ENCODE assay signal across 11 cellular contexts in the genomic region with DNA sequence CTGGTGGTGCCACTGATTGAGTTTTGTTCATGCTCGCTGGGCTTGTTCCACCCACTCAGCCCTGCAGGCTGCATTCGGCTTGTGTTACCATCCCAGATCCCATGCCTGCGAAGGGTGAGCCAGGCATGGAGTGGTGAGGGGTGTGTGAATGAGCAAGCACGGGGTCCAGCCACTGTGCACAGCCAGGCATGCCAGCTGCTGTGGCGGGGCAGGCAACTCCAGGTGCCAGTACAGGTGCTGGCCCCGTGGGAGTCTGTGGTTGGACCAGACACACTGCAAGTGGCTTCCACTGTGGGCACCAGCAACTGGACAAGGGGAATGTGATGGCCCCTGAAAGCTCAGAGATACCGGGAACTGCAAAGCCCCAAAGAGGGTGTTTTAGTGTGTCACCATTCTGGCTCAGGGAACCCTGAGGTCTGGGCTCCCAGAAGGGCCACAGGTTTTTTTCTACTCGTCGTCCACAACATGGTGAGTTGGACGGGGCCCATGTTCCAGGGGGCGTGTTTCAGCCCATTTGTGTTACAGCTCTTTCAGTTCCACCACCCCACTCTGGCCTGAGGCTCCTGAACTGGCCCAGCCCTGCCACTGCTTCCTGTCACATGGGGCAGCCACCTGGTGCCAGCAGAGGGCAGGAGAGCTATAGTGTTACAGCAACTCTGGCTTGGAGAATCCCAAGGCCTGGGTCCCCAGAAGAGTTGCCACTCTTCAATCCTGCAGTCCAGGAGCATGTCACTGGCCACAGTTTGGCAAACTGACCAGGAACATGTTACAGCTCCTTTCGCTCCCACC.
A peak's percentile ranks its signal among the peaks of the same experiment; 100 is the strongest.
DNase-seq lines count a peak whose midpoint lies in the region; ATAC-seq and TF ChIP-seq lines count a peak whose summit lies in the region.
"Had no signal": no experiment of that assay in that cellular context is flagged by ENCODE, and none has a peak within 500 bp of the region (broad histone marks: within the 10 kb centered on the region; RNA-seq: fewer than 3 reads in every experiment).

No MANE protein-coding gene starts in this region.

- no peaks in the 10 kb centered on the region for H3K4me1 ChIP-seq in ovary (ENCODE audit: insufficient read depth)
- H3K4me1 ChIP-seq: tibial nerve had no signal

- H3K9me3 Mint-ChIP-seq in activated T-helper 2 cell treated with anti-CD3 and anti-CD28 coated beads, Interferon-gamma antibody, Interleukin-2, Interleukin-4, amounts not matched to agents 10 μg/mL and 5 μg/mL and 100 μg/mL, durations not matched to agents 14 hours and 24 hours and 36 hours: no peaks in the 10 kb centered on the region

- no peaks in the 10 kb centered on the region for H3K36me3 Mint-ChIP-seq in activated T-helper 2 cell treated with anti-CD3 and anti-CD28 coated beads, Interferon-gamma antibody, Interleukin-2, Interleukin-4, amounts not matched to agents 10 μg/mL and 5 μg/mL and 100 μg/mL, durations not matched to agents 14 hours and 24 hours and 36 hours (ENCODE audit: low read depth)

- no peak for TF ChIP-seq POLR2A in ovary (IDR thresholded peaks at IDR 0.05)

- H3K36me3 ChIP-seq in GM06990 (ENCODE audit: control insufficient read depth, insufficient read depth, low read length) (no peaks in the 10 kb centered on the region), ovary (no peaks in the 10 kb centered on the region)
- H3K36me3 ChIP-seq: tibial nerve had no signal

- intact Hi-C loops in activated T-helper 2 cell treated with anti-CD3 and anti-CD28 coated beads, Interferon-gamma antibody, Interleukin-2, Interleukin-4, amounts not matched to agents 10 μg/mL and 5 μg/mL and 100 μg/mL, durations not matched to agents 14 hours and 24 hours and 36 hours (cut with micrococcal nuclease): no loop called here
- intact Hi-C loops in ovary (cut with DNase I): no loop called here

- no peaks in the 10 kb centered on the region for H3K27me3 Mint-ChIP-seq in activated T-helper 2 cell treated with anti-CD3 and anti-CD28 coated beads, Interferon-gamma antibody, Interleukin-2, Interleukin-4, amounts not matched to agents 10 μg/mL and 5 μg/mL and 100 μg/mL, durations not matched to agents 14 hours and 24 hours and 36 hours (ENCODE audit: low read depth)

- H3K9me3 ChIP-seq in ovary: no peaks in the 10 kb centered on the region
- H3K9me3 ChIP-seq: tibial nerve had no signal

- 75 to 84% (median 83%) methylated on average over 12 of the region's 12 CpGs for WGBS in ovary, 3 donors

- H3K27me3 ChIP-seq in GM06990 (replicated peaks; ENCODE audit: control insufficient read depth, insufficient read depth, low read length): no peaks in the 10 kb centered on the region
- H3K27me3 ChIP-seq in ovary: no peaks in the 10 kb centered on the region
- H3K27me3 ChIP-seq: tibial nerve had no signal

- TF ChIP-seq CTCF in GM06990 (IDR thresholded peaks at IDR 0.05; ENCODE audit: insufficient read depth, low read length, poor library complexity, severe bottlenecking) (peak; percentile 43), ovary (IDR thresholded peaks at IDR 0.05) (no peak)

- H3K4me1 Mint-ChIP-seq in activated T-helper 2 cell treated with anti-CD3 and anti-CD28 coated beads, Interferon-gamma antibody, Interleukin-2, Interleukin-4, amounts not matched to agents 10 μg/mL and 5 μg/mL and 100 μg/mL, durations not matched to agents 14 hours and 24 hours and 36 hours (ENCODE audit: low read depth): no peaks in the 10 kb centered on the region
- H3K4me1 Mint-ChIP-seq: activated B cell treated with CpG ODN at 0.5 μM for 24 hours had no signal

- H3K4me3 ChIP-seq in GM06990 (replicated peaks; ENCODE audit: low read depth, low read length) (no peak overlapping the region), ovary (no peak overlapping the region)
- H3K4me3 ChIP-seq: tibial nerve had no signal

- no peak overlapping the region for H3K27ac Mint-ChIP-seq in activated T-helper 2 cell treated with anti-CD3 and anti-CD28 coated beads, Interferon-gamma antibody, Interleukin-2, Interleukin-4, amounts not matched to agents 10 μg/mL and 5 μg/mL and 100 μg/mL, durations not matched to agents 14 hours and 24 hours and 36 hours
- H3K27ac Mint-ChIP-seq: activated B cell treated with CpG ODN at 0.5 μM for 24 hours had no signal

- ATAC-seq in GM18907 (IDR thresholded peaks at IDR 0.05; ENCODE audit: unreplicated experiment) (peak; percentile 70), HG03175 (IDR thresholded peaks at IDR 0.05; ENCODE audit: unreplicated experiment) (peak; percentile 64)

- no peak overlapping the region for H3K4me3 Mint-ChIP-seq in activated T-helper 2 cell treated with anti-CD3 and anti-CD28 coated beads, Interferon-gamma antibody, Interleukin-2, Interleukin-4, amounts not matched to agents 10 μg/mL and 5 μg/mL and 100 μg/mL, durations not matched to agents 14 hours and 24 hours and 36 hours (ENCODE audit: low read depth)
- H3K4me3 Mint-ChIP-seq: activated B cell treated with CpG ODN at 0.5 μM for 24 hours had no signal

- no peak overlapping the region for H3K27ac ChIP-seq in caudate nucleus (ENCODE audit: low read depth, low read length)
- no peak overlapping the region for H3K27ac ChIP-seq in ovary
- H3K27ac ChIP-seq: tibial nerve had no signal

- TF ChIP-seq EP300 in ovary (IDR thresholded peaks at IDR 0.05): no peak

- DNase-seq in GM06990 (ENCODE audit: extremely low read depth, insufficient read length): peak; percentile 17
- DNase-seq in UCSD-AML1 (lab: John Stamatoyannopoulos, UW; ENCODE audit: unreplicated experiment): peak; percentile 9
- no peak for DNase-seq in T-helper 9 cell
- no peak for DNase-seq in caudate nucleus (lab: John Stamatoyannopoulos, UW)
- DNase-seq in activated T-helper 2 cell treated with anti-CD3 and anti-CD28 coated beads, Interferon-gamma antibody, Interleukin-2, Interleukin-4, amounts not matched to agents 10 μg/mL and 5 μg/mL and 100 μg/mL, durations not matched to agents 14 hours and 24 hours and 36 hours (ENCODE audit: low spot score): no peak
- no peak for DNase-seq in ovary
- DNase-seq: activated B cell treated with CpG ODN at 0.5 μM for 24 hours, small intestine had no signal

Comparison
In these comparisons a context has a peak if more than half of its experiments do, and no peak if none do; other contexts are left out.
1. DNase-seq: peak in GM06990 (single experiment) and UCSD-AML1 (single experiment); none in T-helper 9 cell (single experiment), caudate nucleus (0 of 61), activated T-helper 2 cell treated with anti-CD3 and anti-CD28 coated beads, Interferon-gamma antibody, Interleukin-2, Interleukin-4, amounts not matched to agents 10 μg/mL and 5 μg/mL and 100 μg/mL, durations not matched to agents 14 hours and 24 hours and 36 hours (single experiment) and ovary (0 of 5).